ENCODE assay signal across 8 cellular contexts in genomic region chr1:6497215-6497866, GRCh38. TPM values are rescaled to one million over a fixed set of nuclear protein-coding genes. Genes with fewer than 3 reads are reported as not detected.
DNase-seq lines count a peak whose midpoint lies in the region; ATAC-seq lines count a peak whose summit lies in the region.

No MANE protein-coding gene starts in this region.

- no peaks in the 10 kb centered on the region for H3K4me1 ChIP-seq in urinary bladder (ENCODE audit: insufficient read depth)

- peak; percentile 55 for DNase-seq in Daoy (ENCODE audit: low read depth)
- DNase-seq in NCI-H2227 treated with DMSO at 0.1 percent for 48 hours (lab: John Stamatoyannopoulos, UW): peak; percentile 62
- DNase-seq in activated T-cell treated with anti-CD3 and anti-CD28 coated beads, Interleukin-2, amount 50 U/mL, for 48 hours: peak; percentile 43 to 61
- peak; percentile 79 for DNase-seq in fibroblast of gingiva (ENCODE audit: low read depth)
- no peak for DNase-seq in natural killer cell treated with Interleukin-12 subunit alpha and Interleukin-12 subunit beta and Interleukin-15 and Interleukin-18, amount 100 ng/mL, for 72 hours (ENCODE audit: low spot score)
- DNase-seq in NCI-H2107 treated with DMSO at 0.1 percent for 48 hours (lab: John Stamatoyannopoulos, UW; ENCODE audit: unreplicated experiment): no peak
- no peak for DNase-seq in NCI-H187 (lab: John Stamatoyannopoulos, UW)

- H3K4me3 Mint-ChIP-seq in natural killer cell treated with Interleukin-12 subunit alpha and Interleukin-12 subunit beta and Interleukin-15 and Interleukin-18, amount 100 ng/mL, for 72 hours: peak overlapping the region; percentile 32

- H3K27ac Mint-ChIP-seq in natural killer cell treated with Interleukin-12 subunit alpha and Interleukin-12 subunit beta and Interleukin-15 and Interleukin-18, amount 100 ng/mL, for 72 hours: no peak overlapping the region

- H3K9me3 Mint-ChIP-seq in natural killer cell treated with Interleukin-12 subunit alpha and Interleukin-12 subunit beta and Interleukin-15 and Interleukin-18, amount 100 ng/mL, for 72 hours: no peaks in the 10 kb centered on the region

- peak; percentile 63 to 78 for ATAC-seq in natural killer cell treated with Interleukin-12 subunit alpha and Interleukin-12 subunit beta and Interleukin-15 and Interleukin-18, amount 100 ng/mL, for 72 hours

- H3K27me3 Mint-ChIP-seq in natural killer cell treated with Interleukin-12 subunit alpha and Interleukin-12 subunit beta and Interleukin-15 and Interleukin-18, amount 100 ng/mL, for 72 hours: peaks cover 6 to 12% of the 10 kb centered on the region in 2 donors

- no peak overlapping the region for H3K27ac ChIP-seq in urinary bladder (ENCODE audit: low read depth)

- H3K4me3 ChIP-seq in urinary bladder (ENCODE audit: low read depth, low read length): peak overlapping the region; percentile 62

- 1% methylated on average over 73 of the region's 74 CpGs for WGBS in urinary bladder

- no peaks in the 10 kb centered on the region for H3K36me3 Mint-ChIP-seq in natural killer cell treated with Interleukin-12 subunit alpha and Interleukin-12 subunit beta and Interleukin-15 and Interleukin-18, amount 100 ng/mL, for 72 hours

- H3K36me3 ChIP-seq in urinary bladder (ENCODE audit: insufficient read depth): no peaks in the 10 kb centered on the region

- H3K4me1 Mint-ChIP-seq in natural killer cell treated with Interleukin-12 subunit alpha and Interleukin-12 subunit beta and Interleukin-15 and Interleukin-18, amount 100 ng/mL, for 72 hours (ENCODE audit: low read depth in 2 of 2): no peaks in the 10 kb centered on the region

RNA-seq across cellular contexts. Expression of gene PLEKHG5, which starts 5.9 kb away (rescaled TPM):
- total RNA-seq in Daoy (2014; rRNA removed; shearing (Covaris generic)): 8.1 and 8.4 TPM in 2 replicates
- total RNA-seq in natural killer cell treated with Interleukin-12 subunit alpha and Interleukin-12 subunit beta and Interleukin-15 and Interleukin-18, amount 100 ng/mL, for 72 hours: under 1 TPM; 0.33 to 0.81 TPM
- 9.9 TPM for total RNA-seq in urinary bladder
- 5.8 TPM for polyA plus RNA-seq in urinary bladder

RNA-seq across cellular contexts. Expression of gene TNFRSF25, which starts 31.4 kb away (rescaled TPM):
- total RNA-seq in Daoy (2014; rRNA removed; shearing (Covaris generic)): 2.0 and 3.5 TPM in 2 replicates
- total RNA-seq in natural killer cell treated with Interleukin-12 subunit alpha and Interleukin-12 subunit beta and Interleukin-15 and Interleukin-18, amount 100 ng/mL, for 72 hours: 100 to 1,000 TPM in 1 of 2 donors, 10 to 100 TPM in 1; 83.6 to 106 TPM
- total RNA-seq in urinary bladder: 7.1 TPM
- polyA plus RNA-seq in urinary bladder: 4.3 TPM

RNA-seq across cellular contexts. Expression of gene NOL9, which starts 57.0 kb away (rescaled TPM):
- 29.9 and 42.1 TPM in 2 replicates for total RNA-seq in Daoy (2014; rRNA removed; shearing (Covaris generic))
- 10 to 100 TPM; 41.6 to 80.5 TPM for total RNA-seq in natural killer cell treated with Interleukin-12 subunit alpha and Interleukin-12 subunit beta and Interleukin-15 and Interleukin-18, amount 100 ng/mL, for 72 hours
- 28.6 TPM for total RNA-seq in urinary bladder
- 4.0 TPM for polyA plus RNA-seq in urinary bladder

RNA-seq across cellular contexts. Expression of gene TAS1R1, which starts 57.8 kb away (rescaled TPM):
- total RNA-seq in Daoy (2014; rRNA removed; shearing (Covaris generic)): not detected in 2 replicates
- not detected for total RNA-seq in natural killer cell treated with Interleukin-12 subunit alpha and Interleukin-12 subunit beta and Interleukin-15 and Interleukin-18, amount 100 ng/mL, for 72 hours
- not detected for total RNA-seq in urinary bladder
- 0.06 TPM for polyA plus RNA-seq in urinary bladder

Comparison
In these comparisons a context has a peak if more than half of its experiments do, and no peak if none do; other contexts are left out.
1. DNase-seq: peak in Daoy (single experiment), NCI-H2227 treated with DMSO at 0.1 percent for 48 hours (single experiment), activated T-cell treated with anti-CD3 and anti-CD28 coated beads, Interleukin-2, amount 50 U/mL, for 48 hours (2 of 2) and fibroblast of gingiva (single experiment); none in natural killer cell treated with Interleukin-12 subunit alpha and Interleukin-12 subunit beta and Interleukin-15 and Interleukin-18, amount 100 ng/mL, for 72 hours (single experiment), NCI-H2107 treated with DMSO at 0.1 percent for 48 hours (single experiment) and NCI-H187 (0 of 2).
2. RNA of gene TNFRSF25, which starts 31.4 kb away (total RNA-seq): 83.6 to 106 TPM in natural killer cell treated with Interleukin-12 subunit alpha and Interleukin-12 subunit beta and Interleukin-15 and Interleukin-18, amount 100 ng/mL, for 72 hours; 7.1 TPM in urinary bladder (single experiment) and 2.0 to 3.5 TPM in Daoy; every median in the first group is over 10 times any median in the second.